1 cellular context compared by ENCODE assay signal in the genomic region with DNA sequence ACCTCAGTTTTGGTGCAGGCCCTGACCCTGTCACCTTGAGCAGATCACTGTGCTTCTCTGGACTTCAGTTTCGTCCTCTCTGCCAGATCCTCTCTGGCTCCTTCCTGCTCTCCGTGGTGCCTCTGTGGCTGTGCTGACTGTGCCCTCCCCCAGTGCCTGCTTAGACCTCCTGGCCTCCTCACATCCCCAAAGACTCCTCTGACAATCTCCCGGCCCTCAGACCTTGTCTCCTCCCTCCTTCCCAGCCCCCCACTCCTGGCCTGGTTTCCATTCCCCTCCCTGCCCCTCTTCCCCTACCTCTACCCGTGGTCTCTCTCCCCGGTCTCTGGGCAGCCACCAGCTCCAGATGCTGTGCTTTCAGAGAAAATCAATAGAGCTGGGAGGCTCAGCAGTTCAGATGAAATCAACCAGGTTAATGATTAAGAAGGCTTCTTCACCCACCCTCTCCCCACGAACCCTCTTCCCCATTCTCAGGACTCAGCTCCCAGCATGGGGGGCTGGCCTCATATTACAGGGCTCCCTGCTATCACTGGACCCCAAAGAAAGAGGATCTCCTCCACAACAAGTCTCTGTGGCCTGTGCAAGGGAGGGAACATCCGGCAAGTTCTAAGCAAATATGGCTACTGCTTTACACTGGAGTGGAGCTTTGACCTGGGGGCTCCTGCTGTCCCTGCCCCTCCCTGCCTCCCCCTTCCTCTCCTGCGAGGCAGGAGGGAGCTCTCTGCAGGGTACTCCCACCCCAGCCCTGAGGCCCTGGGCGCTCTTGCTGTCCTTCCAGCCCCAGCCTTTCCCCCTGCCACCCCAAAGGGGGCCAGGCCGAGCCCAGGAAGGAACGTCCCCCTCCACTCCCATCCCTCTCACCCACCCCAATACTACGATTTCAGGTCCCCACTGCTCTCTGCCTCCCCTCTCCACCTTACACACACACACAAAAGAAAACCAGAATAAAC.
TF ChIP-seq lines count a peak whose summit lies in the region.

No MANE protein-coding gene starts in this region.

TF ChIP-seq in HepG2, 621 proteins besides CTCF, POLR2A, EP300 and RAD21 (continued from another document and continues in another):
- TF ChIP-seq, protein P1, sequence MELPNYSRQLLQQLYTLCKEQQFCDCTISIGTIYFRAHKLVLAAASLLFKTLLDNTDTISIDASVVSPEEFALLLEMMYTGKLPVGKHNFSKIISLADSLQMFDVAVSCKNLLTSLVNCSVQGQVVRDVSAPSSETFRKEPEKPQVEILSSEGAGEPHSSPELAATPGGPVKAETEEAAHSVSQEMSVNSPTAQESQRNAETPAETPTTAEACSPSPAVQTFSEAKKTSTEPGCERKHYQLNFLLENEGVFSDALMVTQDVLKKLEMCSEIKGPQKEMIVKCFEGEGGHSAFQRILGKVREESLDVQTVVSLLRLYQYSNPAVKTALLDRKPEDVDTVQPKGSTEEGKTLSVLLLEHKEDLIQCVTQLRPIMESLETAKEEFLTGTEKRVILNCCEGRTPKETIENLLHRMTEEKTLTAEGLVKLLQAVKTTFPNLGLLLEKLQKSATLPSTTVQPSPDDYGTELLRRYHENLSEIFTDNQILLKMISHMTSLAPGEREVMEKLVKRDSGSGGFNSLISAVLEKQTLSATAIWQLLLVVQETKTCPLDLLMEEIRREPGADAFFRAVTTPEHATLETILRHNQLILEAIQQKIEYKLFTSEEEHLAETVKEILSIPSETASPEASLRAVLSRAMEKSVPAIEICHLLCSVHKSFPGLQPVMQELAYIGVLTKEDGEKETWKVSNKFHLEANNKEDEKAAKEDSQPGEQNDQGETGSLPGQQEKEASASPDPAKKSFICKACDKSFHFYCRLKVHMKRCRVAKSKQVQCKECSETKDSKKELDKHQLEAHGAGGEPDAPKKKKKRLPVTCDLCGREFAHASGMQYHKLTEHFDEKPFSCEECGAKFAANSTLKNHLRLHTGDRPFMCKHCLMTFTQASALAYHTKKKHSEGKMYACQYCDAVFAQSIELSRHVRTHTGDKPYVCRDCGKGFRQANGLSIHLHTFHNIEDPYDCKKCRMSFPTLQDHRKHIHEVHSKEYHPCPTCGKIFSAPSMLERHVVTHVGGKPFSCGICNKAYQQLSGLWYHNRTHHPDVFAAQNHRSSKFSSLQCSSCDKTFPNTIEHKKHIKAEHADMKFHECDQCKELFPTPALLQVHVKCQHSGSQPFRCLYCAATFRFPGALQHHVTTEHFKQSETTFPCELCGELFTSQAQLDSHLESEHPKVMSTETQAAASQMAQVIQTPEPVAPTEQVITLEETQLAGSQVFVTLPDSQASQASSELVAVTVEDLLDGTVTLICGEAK (IDR thresholded peaks at IDR 0.05) = no peak
- TF ChIP-seq, protein P1 (CRISPR knock-in tag; IDR thresholded peaks at IDR 0.05) = no peak; the same call in 1 of the 2 replicates
- TF ChIP-seq MIER2 (CRISPR knock-in tag; IDR thresholded peaks at IDR 0.05) (no peak), POGZ (CRISPR knock-in tag; IDR thresholded peaks at IDR 0.05) (peak; percentile 27; the same call in 1 of the 2 replicates), HMGA1 (CRISPR knock-in tag; conservative IDR thresholded peaks at IDR 0.05) (no peak), BORCS8-MEF2B (CRISPR knock-in tag; IDR thresholded peaks at IDR 0.05) (peak; percentile 13; the same call in 1 of the 2 replicates), NFIC (IDR thresholded peaks at IDR 0.05; ENCODE audit: low read length) (no peak), FOXO1 (CRISPR knock-in tag; IDR thresholded peaks at IDR 0.05) (no peak), POLR2AphosphoS2 (IDR thresholded peaks at IDR 0.05; ENCODE audit: low read depth, low read length) (no peak), RAD51 (IDR thresholded peaks at IDR 0.05; ENCODE audit: borderline replicate concordance) (no peak), PHF21A (CRISPR knock-in tag; IDR thresholded peaks at IDR 0.05) (peak; percentile 53), ZSCAN30 (CRISPR knock-in tag; IDR thresholded peaks at IDR 0.05) (no peak), ZNF766 (CRISPR knock-in tag; IDR thresholded peaks at IDR 0.05; ENCODE audit: borderline replicate concordance) (peak; percentile 78; the same call in 1 of the 2 replicates), ZNF564 (CRISPR knock-in tag; IDR thresholded peaks at IDR 0.05) (no peak), ZKSCAN8 (CRISPR knock-in tag; IDR thresholded peaks at IDR 0.05; ENCODE audit: borderline replicate concordance) (no peak), SIX1 (CRISPR knock-in tag; IDR thresholded peaks at IDR 0.05; ENCODE audit: borderline replicate concordance) (no peak; the same call in 1 of the 2 replicates), TP53 (CRISPR knock-in tag; conservative IDR thresholded peaks at IDR 0.05) (no peak), ZNF354B (CRISPR knock-in tag; IDR thresholded peaks at IDR 0.05) (no peak), ELF3 (CRISPR knock-in tag; IDR thresholded peaks at IDR 0.05) (no peak), KMT2A (CRISPR knock-in tag; IDR thresholded peaks at IDR 0.05) (no peak), SCMH1 (CRISPR knock-in tag; IDR thresholded peaks at IDR 0.05; ENCODE audit: borderline replicate concordance) (no peak), ZNF703 (CRISPR knock-in tag; IDR thresholded peaks at IDR 0.05; ENCODE audit: borderline replicate concordance) (no peak), BHLHE40 (IDR thresholded peaks at IDR 0.05; ENCODE audit: low read length) (no peak), NFE2L2 (IDR thresholded peaks at IDR 0.05; ENCODE audit: low read length) (no peak), FOSL1 (CRISPR knock-in tag; IDR thresholded peaks at IDR 0.05; ENCODE audit: borderline replicate concordance) (no peak)
- TF ChIP-seq, protein P2, sequence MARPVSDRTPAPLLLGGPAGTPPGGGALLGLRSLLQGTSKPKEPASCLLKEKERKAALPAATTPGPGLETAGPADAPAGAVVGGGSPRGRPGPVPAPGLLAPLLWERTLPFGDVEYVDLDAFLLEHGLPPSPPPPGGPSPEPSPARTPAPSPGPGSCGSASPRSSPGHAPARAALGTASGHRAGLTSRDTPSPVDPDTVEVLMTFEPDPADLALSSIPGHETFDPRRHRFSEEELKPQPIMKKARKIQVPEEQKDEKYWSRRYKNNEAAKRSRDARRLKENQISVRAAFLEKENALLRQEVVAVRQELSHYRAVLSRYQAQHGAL (CRISPR knock-in tag; IDR thresholded peaks at IDR 0.05; ENCODE audit: not compliant biosample characterization) = no peak
- TF ChIP-seq, protein P3, sequence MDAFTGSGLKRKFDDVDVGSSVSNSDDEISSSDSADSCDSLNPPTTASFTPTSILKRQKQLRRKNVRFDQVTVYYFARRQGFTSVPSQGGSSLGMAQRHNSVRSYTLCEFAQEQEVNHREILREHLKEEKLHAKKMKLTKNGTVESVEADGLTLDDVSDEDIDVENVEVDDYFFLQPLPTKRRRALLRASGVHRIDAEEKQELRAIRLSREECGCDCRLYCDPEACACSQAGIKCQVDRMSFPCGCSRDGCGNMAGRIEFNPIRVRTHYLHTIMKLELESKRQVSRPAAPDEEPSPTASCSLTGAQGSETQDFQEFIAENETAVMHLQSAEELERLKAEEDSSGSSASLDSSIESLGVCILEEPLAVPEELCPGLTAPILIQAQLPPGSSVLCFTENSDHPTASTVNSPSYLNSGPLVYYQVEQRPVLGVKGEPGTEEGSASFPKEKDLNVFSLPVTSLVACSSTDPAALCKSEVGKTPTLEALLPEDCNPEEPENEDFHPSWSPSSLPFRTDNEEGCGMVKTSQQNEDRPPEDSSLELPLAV (CRISPR knock-in tag; conservative IDR thresholded peaks at IDR 0.05; ENCODE audit: low read depth) = no peak
- TF ChIP-seq, protein P4, sequence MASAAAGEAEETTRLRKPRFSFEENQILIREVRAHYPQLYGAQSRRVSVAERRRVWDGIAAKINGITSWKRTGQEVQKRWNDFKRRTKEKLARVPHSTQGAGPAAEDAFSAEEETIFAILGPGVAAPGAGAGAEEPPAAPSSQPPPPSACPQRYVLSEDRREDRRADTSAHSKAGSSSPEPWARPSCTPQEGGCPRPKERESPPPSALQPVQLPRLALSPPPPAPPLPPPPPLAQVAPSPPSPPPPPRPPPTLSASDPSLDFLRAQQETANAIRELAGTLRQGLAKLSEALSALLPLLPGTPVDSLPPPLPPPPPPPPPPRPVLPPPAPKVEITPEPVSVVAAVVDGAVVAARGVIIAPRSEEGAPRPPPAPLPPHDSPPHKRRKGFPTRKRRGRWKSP (CRISPR knock-in tag; IDR thresholded peaks at IDR 0.05) = no peak; the same call in 1 of the 2 replicates
- TF ChIP-seq, protein P5, sequence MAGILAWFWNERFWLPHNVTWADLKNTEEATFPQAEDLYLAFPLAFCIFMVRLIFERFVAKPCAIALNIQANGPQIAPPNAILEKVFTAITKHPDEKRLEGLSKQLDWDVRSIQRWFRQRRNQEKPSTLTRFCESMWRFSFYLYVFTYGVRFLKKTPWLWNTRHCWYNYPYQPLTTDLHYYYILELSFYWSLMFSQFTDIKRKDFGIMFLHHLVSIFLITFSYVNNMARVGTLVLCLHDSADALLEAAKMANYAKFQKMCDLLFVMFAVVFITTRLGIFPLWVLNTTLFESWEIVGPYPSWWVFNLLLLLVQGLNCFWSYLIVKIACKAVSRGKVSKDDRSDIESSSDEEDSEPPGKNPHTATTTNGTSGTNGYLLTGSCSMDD (CRISPR knock-in tag; IDR thresholded peaks at IDR 0.05) = no peak
- TF ChIP-seq, protein P6, sequence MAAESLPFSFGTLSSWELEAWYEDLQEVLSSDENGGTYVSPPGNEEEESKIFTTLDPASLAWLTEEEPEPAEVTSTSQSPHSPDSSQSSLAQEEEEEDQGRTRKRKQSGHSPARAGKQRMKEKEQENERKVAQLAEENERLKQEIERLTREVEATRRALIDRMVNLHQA (CRISPR knock-in tag; IDR thresholded peaks at IDR 0.05) = no peak
- TF ChIP-seq, protein P7, sequence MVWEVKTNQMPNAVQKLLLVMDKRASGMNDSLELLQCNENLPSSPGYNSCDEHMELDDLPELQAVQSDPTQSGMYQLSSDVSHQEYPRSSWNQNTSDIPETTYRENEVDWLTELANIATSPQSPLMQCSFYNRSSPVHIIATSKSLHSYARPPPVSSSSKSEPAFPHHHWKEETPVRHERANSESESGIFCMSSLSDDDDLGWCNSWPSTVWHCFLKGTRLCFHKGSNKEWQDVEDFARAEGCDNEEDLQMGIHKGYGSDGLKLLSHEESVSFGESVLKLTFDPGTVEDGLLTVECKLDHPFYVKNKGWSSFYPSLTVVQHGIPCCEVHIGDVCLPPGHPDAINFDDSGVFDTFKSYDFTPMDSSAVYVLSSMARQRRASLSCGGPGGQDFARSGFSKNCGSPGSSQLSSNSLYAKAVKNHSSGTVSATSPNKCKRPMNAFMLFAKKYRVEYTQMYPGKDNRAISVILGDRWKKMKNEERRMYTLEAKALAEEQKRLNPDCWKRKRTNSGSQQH (CRISPR knock-in tag; IDR thresholded peaks at IDR 0.05; ENCODE audit: low read depth) = peak; percentile 42; the same call in 1 of the 2 replicates
- TF ChIP-seq, protein P8, sequence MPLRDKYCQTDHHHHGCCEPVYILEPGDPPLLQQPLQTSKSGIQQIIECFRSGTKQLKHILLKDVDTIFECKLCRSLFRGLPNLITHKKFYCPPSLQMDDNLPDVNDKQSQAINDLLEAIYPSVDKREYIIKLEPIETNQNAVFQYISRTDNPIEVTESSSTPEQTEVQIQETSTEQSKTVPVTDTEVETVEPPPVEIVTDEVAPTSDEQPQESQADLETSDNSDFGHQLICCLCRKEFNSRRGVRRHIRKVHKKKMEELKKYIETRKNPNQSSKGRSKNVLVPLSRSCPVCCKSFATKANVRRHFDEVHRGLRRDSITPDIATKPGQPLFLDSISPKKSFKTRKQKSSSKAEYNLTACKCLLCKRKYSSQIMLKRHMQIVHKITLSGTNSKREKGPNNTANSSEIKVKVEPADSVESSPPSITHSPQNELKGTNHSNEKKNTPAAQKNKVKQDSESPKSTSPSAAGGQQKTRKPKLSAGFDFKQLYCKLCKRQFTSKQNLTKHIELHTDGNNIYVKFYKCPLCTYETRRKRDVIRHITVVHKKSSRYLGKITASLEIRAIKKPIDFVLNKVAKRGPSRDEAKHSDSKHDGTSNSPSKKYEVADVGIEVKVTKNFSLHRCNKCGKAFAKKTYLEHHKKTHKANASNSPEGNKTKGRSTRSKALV (CRISPR knock-in tag; IDR thresholded peaks at IDR 0.05) = no peak
